18 cellular contexts compared by ENCODE assay signal in the genomic region with DNA sequence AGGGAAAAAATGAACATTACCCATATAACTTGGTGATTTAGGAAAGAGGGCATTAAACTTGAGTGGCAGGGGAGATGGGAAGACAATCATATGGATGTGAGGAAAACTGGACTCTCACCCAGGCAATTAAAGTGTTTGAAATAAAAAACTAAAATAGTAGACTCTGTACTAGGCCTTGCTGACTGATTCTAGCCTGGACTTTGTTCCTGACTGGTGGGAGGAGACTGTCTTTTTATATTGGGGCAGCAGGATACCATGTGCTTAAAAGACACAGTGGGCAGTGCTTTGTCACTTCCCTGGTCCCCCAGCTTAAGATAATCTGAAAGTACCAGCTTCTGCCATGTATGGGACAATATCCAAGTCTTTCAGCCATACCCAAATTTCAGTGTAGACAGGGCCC.
"Had no signal": no experiment of that assay in that cellular context is flagged by ENCODE, and none has a peak within 500 bp of the region (broad histone marks: within the 10 kb centered on the region; RNA-seq: fewer than 3 reads in every experiment).

No MANE protein-coding gene starts in this region.

- H3K27me3 ChIP-seq: left lung, ovary, right atrium auricular region, spleen, suprapubic skin, uterus had no signal

- ATAC-seq: left lung; naive thymus-derived CD4-positive, alpha-beta T cell; natural killer cell treated with Interleukin-12 subunit alpha and Interleukin-12 subunit beta and Interleukin-15 and Interleukin-18, amount 100 ng/mL, for 72 hours; sciatic nerve; stimulated activated effector memory CD8-positive, alpha-beta T cell treated with anti-CD3 and anti-CD28 coated beads, Interleukin-12 subunit alpha, Interleukin-12 subunit beta, amount 100 ng/mL, for 72 hours had no signal

- H3K9me3 ChIP-seq: left lung, ovary, right atrium auricular region, suprapubic skin, thoracic aorta, tibial artery, uterus had no signal

- H3K4me1 ChIP-seq: left lung, right atrium auricular region, spleen, suprapubic skin, tibial artery, uterus had no signal

- H3K36me3 ChIP-seq: left lung, ovary, right atrium auricular region, spleen, suprapubic skin, thoracic aorta, tibial artery, uterus had no signal

- DNase-seq: islet precursor cell; left lung; mesendoderm; naive thymus-derived CD4-positive, alpha-beta T cell; ovary; spleen; stimulated activated CD4-positive, alpha-beta T cell treated with anti-CD3 and anti-CD28 coated beads, Interleukin-4, amount 100 ng/mL, for 24 hours; stimulated activated naive CD4-positive, alpha-beta T cell; tibial artery; uterus had no signal

- H3K4me3 ChIP-seq: left lung, lung, ovary, right atrium auricular region, skin epidermis, spleen, suprapubic skin, thoracic aorta, tibial artery, uterus had no signal

- H3K27ac ChIP-seq: left lung, ovary, right atrium auricular region, skin epidermis, spleen, suprapubic skin, thoracic aorta, tibial artery, uterus had no signal
